In the genomic region with DNA sequence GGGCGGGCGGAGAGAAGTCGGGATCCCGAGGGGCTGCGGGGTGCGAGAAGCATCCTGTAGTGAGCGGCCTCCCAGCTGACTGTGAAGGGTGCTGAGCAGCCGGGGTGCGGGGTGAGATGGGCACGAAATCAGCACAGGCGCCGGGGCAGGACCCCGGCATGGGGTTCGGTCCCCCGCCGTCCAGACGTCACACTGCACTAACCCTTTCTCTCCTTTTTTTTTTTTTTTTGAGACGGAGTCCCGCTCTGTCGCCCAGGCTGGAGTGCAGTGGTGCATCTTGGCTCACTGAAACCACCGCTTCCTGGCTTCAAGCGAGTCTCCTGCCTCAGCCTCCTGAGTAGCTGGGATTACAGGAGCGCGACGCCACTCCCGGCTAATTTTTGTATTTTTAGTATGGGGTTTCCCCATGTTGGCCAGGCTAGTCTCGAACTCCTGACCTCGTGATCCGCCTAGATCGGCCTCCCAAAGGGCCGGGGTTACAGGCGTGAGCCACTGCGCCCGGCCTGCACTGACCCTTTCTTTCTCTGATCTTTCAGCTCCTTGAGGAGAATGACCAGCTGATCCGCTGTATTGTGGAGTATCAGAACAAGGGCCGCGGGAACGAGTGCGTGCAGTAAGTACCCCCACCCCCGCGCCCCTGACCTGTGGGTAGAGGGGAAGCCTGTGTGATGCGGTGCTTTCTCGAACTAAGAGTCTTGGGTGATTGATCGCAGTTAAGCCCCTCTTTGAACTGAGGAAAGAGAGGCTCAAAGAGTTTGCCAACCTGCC, we compare ENCODE assay signal across 8 cellular contexts. TPM values are rescaled to one million over a fixed set of nuclear protein-coding genes. Genes with fewer than 3 reads are reported as not detected.
DNase-seq lines count a peak whose midpoint lies in the region; ATAC-seq and TF ChIP-seq lines count a peak whose summit lies in the region.

No MANE protein-coding gene starts in this region.

- TF ChIP-seq CTCF in epithelial cell of esophagus (IDR thresholded peaks at IDR 0.05; ENCODE audit: insufficient read depth, low read depth, low read length, missing control alignments) (no peak), osteocyte (IDR thresholded peaks at IDR 0.05) (no peak)

- DNase-seq in RPMI7951 (ENCODE audit: low read depth) = peak; percentile 23
- DNase-seq in epithelial cell of esophagus (ENCODE audit: low read depth) = no peak
- DNase-seq in osteocyte (ENCODE audit: extremely low spot score, unreplicated experiment) = no peak
- DNase-seq in SW480 (ENCODE audit: low spot score) = no peak

- H3K36me3 Mint-ChIP-seq in osteocyte (ENCODE audit: unreplicated experiment) = peaks cover 16% of the 10 kb centered on the region

- H3K27ac Mint-ChIP-seq in osteocyte (ENCODE audit: unreplicated experiment) = peak overlapping the region; percentile 91

- ATAC-seq in GM21717 (IDR thresholded peaks at IDR 0.05; ENCODE audit: unreplicated experiment) (peak; percentile 23), HG02938 (IDR thresholded peaks at IDR 0.05; ENCODE audit: unreplicated experiment) (no peak), HG03521 (IDR thresholded peaks at IDR 0.05; ENCODE audit: unreplicated experiment) (no peak), GM21723 (IDR thresholded peaks at IDR 0.05; ENCODE audit: unreplicated experiment) (no peak)

- H3K9me3 Mint-ChIP-seq in osteocyte (ENCODE audit: unreplicated experiment) = no peaks in the 10 kb centered on the region

- no peaks in the 10 kb centered on the region for H3K27me3 Mint-ChIP-seq in osteocyte (ENCODE audit: unreplicated experiment)

- H3K4me1 Mint-ChIP-seq in osteocyte (ENCODE audit: unreplicated experiment) = peaks cover 22% of the 10 kb centered on the region

- peak overlapping the region; percentile 68 for H3K4me3 ChIP-seq in epithelial cell of esophagus (ENCODE audit: low read length)

- peak overlapping the region; percentile 92 for H3K4me3 Mint-ChIP-seq in osteocyte (ENCODE audit: unreplicated experiment)

RNA-seq across cellular contexts. Expression of a gene that starts 0.5 kb away (rescaled TPM):
- 59.2 and 67.4 TPM in 2 replicates for total RNA-seq in RPMI7951 (2014; rRNA removed; shearing (Covaris generic))
- total RNA-seq in osteocyte = 16.5 and 17.2 TPM in 2 replicates

RNA-seq across cellular contexts. Expression of a gene that starts 9.3 kb away (rescaled TPM):
- total RNA-seq in RPMI7951 (2014; rRNA removed; shearing (Covaris generic)) = 21.5 and 28.0 TPM in 2 replicates
- 65.4 and 73.7 TPM in 2 replicates for total RNA-seq in osteocyte

RNA-seq across cellular contexts. Expression of a gene that starts 9.4 kb away (rescaled TPM):
- total RNA-seq in RPMI7951 (2014; rRNA removed; shearing (Covaris generic)) = 100 and 113 TPM in 2 replicates
- total RNA-seq in osteocyte = 56.2 and 58.4 TPM in 2 replicates
